ENCODE assay signal across 1 cellular context in genomic region chr16:30003670-30004423, GRCh38.
TF ChIP-seq lines count a peak whose summit lies in the region.

No MANE protein-coding gene starts in this region.

TF ChIP-seq in GM23338, 12 proteins besides CTCF, POLR2A, EP300 and RAD21 (continued from another document):
- no peak for TF ChIP-seq JUNB (IDR thresholded peaks at IDR 0.05; ENCODE audit: unreplicated experiment)
- TF ChIP-seq POLR2AphosphoS5 (IDR thresholded peaks at IDR 0.05; ENCODE audit: low read depth) = no peak
- no peak for TF ChIP-seq NANOG (IDR thresholded peaks at IDR 0.05; ENCODE audit: borderline replicate concordance)
- TF ChIP-seq ETS1 (IDR thresholded peaks at IDR 0.05) = no peak
- TF ChIP-seq REST (IDR thresholded peaks at IDR 0.05; ENCODE audit: unreplicated experiment) = no peak
- no peak for TF ChIP-seq STAT1 (IDR thresholded peaks at IDR 0.05; ENCODE audit: unreplicated experiment)
